In the genomic region with DNA sequence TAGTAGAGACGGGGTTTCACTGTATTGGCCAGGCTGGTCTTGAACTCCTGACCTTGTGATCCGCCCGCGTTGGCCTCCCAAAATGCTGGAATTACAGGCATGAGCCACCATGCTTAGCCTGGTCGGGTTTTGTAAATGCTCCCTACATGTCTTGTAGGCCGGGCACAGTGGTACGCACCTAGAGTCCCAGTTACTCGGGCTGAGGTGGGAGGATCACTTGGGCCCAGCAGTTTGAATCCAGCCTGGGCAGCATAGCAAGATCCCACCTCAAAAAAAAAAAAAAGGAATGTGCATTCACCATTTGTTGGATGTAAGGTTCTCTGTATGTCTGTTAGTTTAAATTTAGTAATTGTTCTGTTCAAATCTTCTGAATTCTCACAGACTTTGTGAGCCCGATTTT, we compare ENCODE assay signal across 23 cellular contexts.
"Had no signal": no experiment of that assay in that cellular context is flagged by ENCODE, and none has a peak within 500 bp of the region (broad histone marks: within the 10 kb centered on the region; RNA-seq: fewer than 3 reads in every experiment).

No MANE protein-coding gene starts in this region.

- H3K9me3 Mint-ChIP-seq: immature natural killer cell had no signal

- H3K4me1 Mint-ChIP-seq: immature natural killer cell had no signal

- H3K4me3 Mint-ChIP-seq: immature natural killer cell; naive thymus-derived CD4-positive, alpha-beta T cell had no signal

- H2AFZ ChIP-seq: hepatocyte had no signal

- H3K9me3 ChIP-seq: esophagus muscularis mucosa, gastroesophageal sphincter, heart left ventricle, left lung, lower lobe of right lung had no signal

- H3K36me3 ChIP-seq: left lung, lower lobe of right lung had no signal

- H3K4me2 ChIP-seq: hepatocyte had no signal

- H3K4me1 ChIP-seq: esophagus muscularis mucosa, heart left ventricle, left lung, lower lobe of right lung had no signal

- H3K4me3 ChIP-seq: coronary artery, dorsolateral prefrontal cortex, esophagus muscularis mucosa, gastroesophageal sphincter, heart left ventricle, hepatocyte, left lung, lower lobe of right lung had no signal

- ATAC-seq: foreskin keratinocyte; gastroesophageal sphincter; heart left ventricle; left cardiac atrium; left lung; left ventricle myocardium superior; lower lobe of right lung; naive thymus-derived CD4-positive, alpha-beta T cell had no signal

- H3K27ac Mint-ChIP-seq: immature natural killer cell; naive thymus-derived CD4-positive, alpha-beta T cell had no signal

- FAIRE-seq: colon, endothelial cell of umbilical vein, frontal cortex had no signal

- DNase-seq: dermis blood vessel endothelial cell; dorsolateral prefrontal cortex; effector CD4-positive, alpha-beta T cell; effector memory CD4-positive, alpha-beta T cell; foreskin keratinocyte; heart left ventricle; hypothalamus; immature natural killer cell; islet precursor cell; left cardiac atrium; left lung; left ventricle myocardium superior; lower lobe of right lung; mesendoderm; midbrain; naive thymus-derived CD4-positive, alpha-beta T cell had no signal

- H3K27me3 Mint-ChIP-seq: naive thymus-derived CD4-positive, alpha-beta T cell had no signal

- H3K79me2 ChIP-seq: hepatocyte had no signal

- H3K27me3 ChIP-seq: dorsolateral prefrontal cortex, esophagus muscularis mucosa, foreskin keratinocyte, gastroesophageal sphincter, heart left ventricle, hepatocyte, left lung had no signal

- H3K27ac ChIP-seq: coronary artery, dorsolateral prefrontal cortex, esophagus muscularis mucosa, foreskin keratinocyte, gastroesophageal sphincter, heart left ventricle, hepatocyte, left lung, lower lobe of right lung had no signal
